ENCODE assay signal across 13 cellular contexts in genomic region chr12:117470804-117471203, GRCh38.
DNase-seq lines count a peak whose midpoint lies in the region; ATAC-seq and TF ChIP-seq lines count a peak whose summit lies in the region.
"Had no signal": no experiment of that assay in that cellular context is flagged by ENCODE, and none has a peak within 500 bp of the region (broad histone marks: within the 10 kb centered on the region; RNA-seq: fewer than 3 reads in every experiment).

No MANE protein-coding gene starts in this region.

- intact Hi-C loops in PC-3 (cut with micrococcal nuclease), result no loop called here

- H3K4me1 Mint-ChIP-seq in effector memory CD8-positive, alpha-beta T cell (ENCODE audit: low read depth in 2 of 2), result no peaks in the 10 kb centered on the region

- POLR2A ChIA-PET in PC-3 (lab: Charles Lee; ENCODE audit: unreplicated experiment), result no interaction called here

- peaks cover 0 to 9% of the 10 kb centered on the region in 2 donors for H3K27me3 Mint-ChIP-seq in effector memory CD8-positive, alpha-beta T cell

- no peak overlapping the region for H3K9ac ChIP-seq in PC-3 (ENCODE audit: low read length)

- no peaks in the 10 kb centered on the region for H3K4me1 ChIP-seq in PC-3 (ENCODE audit: insufficient read depth, low read length)

- no peak overlapping the region for H3K4me2 ChIP-seq in PC-3 (ENCODE audit: low read length)

- no peaks in the 10 kb centered on the region for H3K79me2 ChIP-seq in PC-3 (ENCODE audit: low read length)

- peaks cover 10 to 13% of the 10 kb centered on the region in 2 donors for H3K9me3 Mint-ChIP-seq in effector memory CD8-positive, alpha-beta T cell

- peaks cover 2% of the 10 kb centered on the region for H3K36me3 Mint-ChIP-seq in effector memory CD8-positive, alpha-beta T cell (ENCODE audit: insufficient read depth)

- no peaks in the 10 kb centered on the region for H4K20me1 ChIP-seq in PC-3 (ENCODE audit: low read length)

- ATAC-seq in PC-3 (no peak), HG03378 (IDR thresholded peaks at IDR 0.05; ENCODE audit: unreplicated experiment) (no peak), GM18511 (IDR thresholded peaks at IDR 0.05; ENCODE audit: unreplicated experiment) (no peak)
- ATAC-seq in effector memory CD8-positive, alpha-beta T cell (replicated peaks), result no peak
- ATAC-seq: mucosa of descending colon had no signal

- TF ChIP-seq CTCF in 22Rv1 (IDR thresholded peaks at IDR 0.05) (peak; percentile 74), GM12865 (IDR thresholded peaks at IDR 0.05; ENCODE audit: insufficient read depth, low read depth, low read length, missing control alignments) (peak; percentile 45), PC-3 (conservative IDR thresholded peaks at IDR 0.05; ENCODE audit: low read depth, low read length) (peak; percentile 79), fibroblast of villous mesenchyme (IDR thresholded peaks at IDR 0.05; ENCODE audit: insufficient read depth, low read depth, low read length) (peak; percentile 13)

- no peaks in the 10 kb centered on the region for H3K9me2 ChIP-seq in PC-3 (replicated peaks; ENCODE audit: low read length)

- peak; percentile 8 for DNase-seq in GM12865 (ENCODE audit: low read depth)
- peak; percentile 46 for DNase-seq in PC-3
- DNase-seq in fibroblast of villous mesenchyme (ENCODE audit: low read depth), result no peak
- no peak for DNase-seq in NCI-H2171 treated with DMSO at 0.1 percent for 48 hours (lab: John Stamatoyannopoulos, UW)
- no peak for DNase-seq in effector memory CD8-positive, alpha-beta T cell
- DNase-seq: activated CD4-positive, CD25-positive, alpha-beta regulatory T cell treated with anti-CD3 and anti-CD28 coated beads, Interleukin-2, amount 50 U/mL, for 72 hours; activated gamma-delta T cell treated with Interleukin-2 at 50 U/mL for 16 hours; cortex of kidney; mucosa of descending colon had no signal

- no peak overlapping the region for H3K4me3 ChIP-seq in GM12865 (ENCODE audit: low read depth, low read length)
- H3K4me3 ChIP-seq in PC-3 (ENCODE audit: low read length), result no peak overlapping the region
- H3K4me3 ChIP-seq in fibroblast of villous mesenchyme (ENCODE audit: low read depth, low read length), result no peak overlapping the region
- H3K4me3 ChIP-seq: mucosa of descending colon, skin epidermis had no signal

- H3K36me3 ChIP-seq in PC-3 (ENCODE audit: low read depth, low read length), result no peaks in the 10 kb centered on the region

- H3K27ac Mint-ChIP-seq in effector memory CD8-positive, alpha-beta T cell, result no peak overlapping the region

- CTCF ChIA-PET in PC-3 (lab: Charles Lee), result no interaction called here

- no peaks in the 10 kb centered on the region for H3K27me3 ChIP-seq in PC-3 (ENCODE audit: low read length)

- H3K27ac ChIP-seq in 22Rv1 (no peak overlapping the region), PC-3 (ENCODE audit: low read length) (no peak overlapping the region)
- H3K27ac ChIP-seq: skin epidermis had no signal

- H2AFZ ChIP-seq in PC-3 (ENCODE audit: low read length), result no peak overlapping the region

- no TSS peak for BruUV-seq in PC-3 (replicated peaks; lab: Mats Ljungman, UMichigan)

- H3K4me3 Mint-ChIP-seq in effector memory CD8-positive, alpha-beta T cell, result no peak overlapping the region

- no peaks in the 10 kb centered on the region for H3F3A ChIP-seq in PC-3 (ENCODE audit: low read length, unreplicated experiment)

- H3K9me3 ChIP-seq in PC-3 (ENCODE audit: low read length), result no peaks in the 10 kb centered on the region

Comparison
In these comparisons a context has a peak if more than half of its experiments do, and no peak if none do; other contexts are left out.
1. CTCF ChIP-seq: peak in every context shown above with its lines; median percentile 79 in PC-3; 74 in 22Rv1; 45 in GM12865; 13 in fibroblast of villous mesenchyme.
2. DNase-seq: peak in GM12865 (single experiment) and PC-3 (single experiment); none in fibroblast of villous mesenchyme (single experiment), NCI-H2171 treated with DMSO at 0.1 percent for 48 hours (single experiment) and effector memory CD8-positive, alpha-beta T cell (0 of 3).